ENCODE assay signal across 8 cellular contexts in genomic region chr16:27367463-27368357, GRCh38. TPM values are rescaled to one million over a fixed set of nuclear protein-coding genes. Genes with fewer than 3 reads are reported as not detected.
DNase-seq lines count a peak whose midpoint lies in the region; ATAC-seq and TF ChIP-seq lines count a peak whose summit lies in the region.

No MANE protein-coding gene starts in this region.

- peak overlapping the region; percentile 68 for H3K27ac Mint-ChIP-seq in Calu3 (ENCODE audit: unreplicated experiment)

- DNase-seq in Calu3 (peak; percentile 89), GM20000 (ENCODE audit: low spot score) (peak; percentile 79), HL-60 (ENCODE audit: low read depth in 1 of 2, low spot score in 1 of 2) (peak; percentile 75 to 83), RWPE2 (ENCODE audit: low spot score) (no peak), foreskin keratinocyte (peak in 1 of 2 donors; percentile 47), omental fat pad (ENCODE audit: low spot score) (peak; percentile 57), superior temporal gyrus (ENCODE audit: extremely low spot score) (peak; percentile 56)
- DNase-seq in activated effector memory CD4-positive, alpha-beta T cell treated with anti-CD3 and anti-CD28 coated beads, Interleukin-2, amount 50 U/mL, for 16 hours = peak; percentile 95

- H3K27ac ChIP-seq in HL-60 (replicated peaks) (peak overlapping the region; percentile 50), RWPE2 (ENCODE audit: poor library complexity, severe bottlenecking) (peak overlapping the region; percentile 9), foreskin keratinocyte (peak overlapping the region; percentile 27)

- H3K4me3 Mint-ChIP-seq in Calu3 (ENCODE audit: low read depth, unreplicated experiment) = peak overlapping the region; percentile 42

- TF ChIP-seq CTCF in Calu3 (IDR thresholded peaks at IDR 0.05; ENCODE audit: unreplicated experiment) (peak; percentile 92), GM20000 (IDR thresholded peaks at IDR 0.05; ENCODE audit: extremely low read depth, missing control alignments) (peak; percentile 81), HL-60 (IDR thresholded peaks at IDR 0.05; ENCODE audit: insufficient read depth, low read length) (peak; percentile 66), RWPE2 (IDR thresholded peaks at IDR 0.05; ENCODE audit: poor library complexity, severe bottlenecking) (peak; percentile 89), foreskin keratinocyte (conservative IDR thresholded peaks at IDR 0.05) (peak; percentile 81), omental fat pad (IDR thresholded peaks at IDR 0.05) (no peak)

- H3K27me3 ChIP-seq in HL-60 (ENCODE audit: insufficient read depth, poor library complexity, severe bottlenecking) = no peaks in the 10 kb centered on the region
- H3K27me3 ChIP-seq in RWPE2 (ENCODE audit: insufficient read depth, poor library complexity, severe bottlenecking) = no peaks in the 10 kb centered on the region
- H3K27me3 ChIP-seq in foreskin keratinocyte = no peaks in the 10 kb centered on the region

- peaks cover 3% of the 10 kb centered on the region for H3K9me3 Mint-ChIP-seq in Calu3 (ENCODE audit: low read depth, unreplicated experiment)

- peaks cover 28% of the 10 kb centered on the region for H3K4me1 ChIP-seq in RWPE2 (ENCODE audit: insufficient read depth, poor library complexity, severe bottlenecking)
- peaks cover 25% of the 10 kb centered on the region for H3K4me1 ChIP-seq in foreskin keratinocyte

- H3K4me3 ChIP-seq in HL-60 (replicated peaks; ENCODE audit: insufficient read depth, low read length) (peak overlapping the region; percentile 14), RWPE2 (ENCODE audit: severe bottlenecking) (no peak overlapping the region)

- peaks cover 27% of the 10 kb centered on the region for H3K4me1 Mint-ChIP-seq in Calu3 (ENCODE audit: low read depth, unreplicated experiment)

- BruUV-seq in Calu3 (replicated peaks; lab: Mats Ljungman, UMichigan) = TSS peak; percentile 17

- H3K36me3 ChIP-seq in RWPE2 (ENCODE audit: low read depth) = peaks cover 17% of the 10 kb centered on the region

- CTCF ChIA-PET in Calu3 (lab: Charles Lee) = interaction anchor here (0.6 to 2.6 kb wide), 13 partner anchors 44 to 558 kb away, joined by 3 to 43 read pairs (median 5); no protein-coding TSS in a partner anchor

- intact Hi-C loops in Calu3 (cut with micrococcal nuclease; ENCODE audit: unreplicated experiment) = loop anchor here (1.0 to 10.0 kb wide), 5 partner anchors 132 to 283 kb away; no protein-coding TSS in a partner anchor

- peaks cover 51% of the 10 kb centered on the region for H3K36me3 Mint-ChIP-seq in Calu3 (ENCODE audit: insufficient read depth, unreplicated experiment)

- peak; percentile 51 for ATAC-seq in RWPE2 (ENCODE audit: low read depth)
- peak; percentile 51 for ATAC-seq in foreskin keratinocyte
- peak; percentile 27 for ATAC-seq in omental fat pad (ENCODE audit: low FRiP score)

- no peaks in the 10 kb centered on the region for H3K27me3 Mint-ChIP-seq in Calu3 (ENCODE audit: unreplicated experiment)

- H3K9me3 ChIP-seq in RWPE2 (ENCODE audit: severe bottlenecking) = no peaks in the 10 kb centered on the region

RNA-seq across cellular contexts. Expression of gene IL21R, which starts 34.3 kb away (rescaled TPM):
- total RNA-seq in Calu3 (2022) = not detected in 2 replicates
- total RNA-seq in foreskin keratinocyte = 0.14 and 0.18 TPM in 2 replicates
- 0.08 and 0.12 TPM in 2 replicates for polyA plus RNA-seq in foreskin keratinocyte
- total RNA-seq in omental fat pad = 1 to 10 TPM in 1 of 4 donors, under 1 TPM in 2, not detected in 1; 0.19 to 1.3 (median 0.25) TPM

RNA-seq across cellular contexts. Expression of gene IL4R, which starts 53.9 kb away (rescaled TPM):
- 99.0 and 108 TPM in 2 replicates for total RNA-seq in Calu3 (2022)
- total RNA-seq in foreskin keratinocyte = 78.4 and 83.6 TPM in 2 replicates
- polyA plus RNA-seq in foreskin keratinocyte = 50.4 and 57.1 TPM in 2 replicates
- total RNA-seq in omental fat pad = 100 to 1,000 TPM in 1 of 4 donors, 10 to 100 TPM in 3; 36.9 to 162 (median 47.3) TPM

Comparison
In these comparisons a context has a peak if more than half of its experiments do, and no peak if none do; other contexts are left out.
1. CTCF ChIP-seq: peak in Calu3 (single experiment), GM20000 (single experiment), HL-60 (single experiment), RWPE2 (single experiment) and foreskin keratinocyte (single experiment); none in omental fat pad (0 of 3).
2. Peak in every context shown above with its lines, with median percentiles within 50 percentile points of each other: H3K27ac ChIP-seq and ATAC-seq.